Comparison of ENCODE assay signal across 8 cellular contexts in the genomic region with DNA sequence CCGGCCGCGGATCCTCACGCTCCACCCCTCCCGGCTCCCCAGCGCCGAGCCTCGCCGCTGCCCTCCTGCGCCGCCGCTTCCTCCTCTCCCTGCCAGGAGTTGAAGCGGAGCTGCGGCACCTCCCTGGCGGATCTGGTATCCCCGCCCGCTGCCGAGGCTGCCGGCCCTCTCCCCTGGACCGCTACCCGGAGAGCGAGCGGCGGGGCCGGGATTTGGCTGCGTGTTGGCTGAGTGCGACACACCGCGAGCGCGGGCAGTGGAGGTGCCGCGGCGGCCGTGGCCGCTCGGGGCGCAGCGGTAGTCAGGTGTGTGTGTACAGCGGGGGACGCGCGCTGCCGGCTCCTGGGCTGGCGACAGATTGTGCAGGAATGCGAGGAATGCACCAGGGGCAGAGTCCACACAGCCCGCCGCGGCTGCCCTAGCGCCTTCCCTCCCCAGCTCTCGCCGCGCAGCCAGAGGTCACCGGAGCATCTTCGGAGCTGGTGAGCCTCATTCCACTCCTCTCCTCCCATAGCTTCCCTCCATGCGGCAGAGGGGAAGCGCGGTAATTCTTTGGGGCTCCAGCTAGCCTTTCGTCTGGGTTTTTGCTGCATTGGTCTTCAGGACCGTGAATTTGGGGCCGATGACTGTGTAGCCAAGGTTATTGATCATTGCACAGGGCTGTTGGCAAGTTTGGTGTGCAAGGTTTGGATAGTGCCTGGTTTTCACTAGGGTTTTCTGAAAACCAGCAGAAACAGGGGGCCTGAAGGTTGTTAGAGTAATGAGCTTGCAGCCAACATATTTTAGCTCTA. TPM values are rescaled to one million over a fixed set of nuclear protein-coding genes. Genes with fewer than 3 reads are reported as not detected.
DNase-seq lines count a peak whose midpoint lies in the region; ATAC-seq and TF ChIP-seq lines count a peak whose summit lies in the region.

No MANE protein-coding gene starts in this region.

- H3K27me3 ChIP-seq in ectodermal cell (ENCODE audit: control insufficient read depth, insufficient read depth, low read length, poor library complexity, severe bottlenecking): no peaks in the 10 kb centered on the region
- no peaks in the 10 kb centered on the region for H3K27me3 ChIP-seq in lower lobe of right lung (ENCODE audit: low read depth)

- WGBS in ectodermal cell, 2 experiments: 0% methylated on average over 61 of the region's 61 CpGs

- peak; percentile 36 for ATAC-seq in HG02623 (IDR thresholded peaks at IDR 0.05; ENCODE audit: unreplicated experiment)
- ATAC-seq in lower lobe of right lung: peak; percentile 88 to 90

- H3K9me3 ChIP-seq in ectodermal cell (ENCODE audit: control insufficient read depth, low read length) (no peaks in the 10 kb centered on the region), lower lobe of right lung (no peaks in the 10 kb centered on the region)

- intact Hi-C loops in lower lobe of right lung (cut with DNase I): no loop called here

- peak; percentile 51 for TF ChIP-seq CTCF in lower lobe of right lung (IDR thresholded peaks at IDR 0.05)

- peak overlapping the region; percentile 92 for H3K27ac ChIP-seq in ectodermal cell (ENCODE audit: insufficient read depth, low read depth, low read length, poor library complexity, severe bottlenecking)
- peak overlapping the region; percentile 95 for H3K27ac ChIP-seq in lower lobe of right lung

- H3K4me1 ChIP-seq in ectodermal cell (ENCODE audit: control insufficient read depth, insufficient read depth, low read length) (peaks cover 14% of the 10 kb centered on the region), lower lobe of right lung (peaks cover 35% of the 10 kb centered on the region)

- peak overlapping the region; percentile 84 for H3K4me3 ChIP-seq in ectodermal cell (ENCODE audit: insufficient read depth, low read depth, low read length)
- peak overlapping the region; percentile 87 for H3K4me3 ChIP-seq in lower lobe of right lung

- H3K36me3 ChIP-seq in ectodermal cell (ENCODE audit: control insufficient read depth, insufficient read depth, low read length) (no peaks in the 10 kb centered on the region), lower lobe of right lung (no peaks in the 10 kb centered on the region)

- DNase-seq in activated CD8-positive, alpha-beta memory T cell treated with anti-CD3 and anti-CD28 coated beads for 48 hours (ENCODE audit: low read depth in 2 of 3, low spot score in 2 of 3): peak; percentile 1 to 37 (median 31)
- DNase-seq in activated CD8-positive, alpha-beta memory T cell treated with anti-CD3 and anti-CD28 coated beads for 24 hours: no peak
- peak; percentile 4 for DNase-seq in NCI-H1092 (lab: John Stamatoyannopoulos, UW)
- peak; percentile 39 for DNase-seq in activated CD4-positive, alpha-beta T cell treated with anti-CD3 and anti-CD28 coated beads for 1 hour
- DNase-seq in lower lobe of right lung: peak; percentile 89
- peak; percentile 21 for DNase-seq in stimulated activated CD8-positive, alpha-beta memory T cell treated with anti-CD3 and anti-CD28 coated beads, Interleukin-12 subunit alpha, Interleukin-12 subunit beta, amount 100 ng/mL, for 1 hour (ENCODE audit: low read depth)

RNA-seq across cellular contexts. Expression of gene PKP4, which starts 1.3 kb away (rescaled TPM):
- 90.0 TPM for polyA plus RNA-seq in ectodermal cell (2013, experiment 1 of 4)
- polyA plus RNA-seq in ectodermal cell (2013, experiment 2 of 4): 83.1 TPM
- 63.9 TPM for polyA plus RNA-seq in ectodermal cell (2013, experiment 3 of 4)
- 74.7 TPM for polyA plus RNA-seq in ectodermal cell (2013, experiment 4 of 4)
- 57.0 TPM for total RNA-seq in lower lobe of right lung

RNA-seq across cellular contexts. Expression of gene CCDC148, which starts 1.5 kb away (rescaled TPM):
- polyA plus RNA-seq in ectodermal cell (2013, experiment 1 of 4): 4.7 TPM
- polyA plus RNA-seq in ectodermal cell (2013, experiment 2 of 4): 4.4 TPM
- polyA plus RNA-seq in ectodermal cell (2013, experiment 3 of 4): 3.9 TPM
- 3.9 TPM for polyA plus RNA-seq in ectodermal cell (2013, experiment 4 of 4)
- 2.8 TPM for total RNA-seq in lower lobe of right lung
